In the genomic region with DNA sequence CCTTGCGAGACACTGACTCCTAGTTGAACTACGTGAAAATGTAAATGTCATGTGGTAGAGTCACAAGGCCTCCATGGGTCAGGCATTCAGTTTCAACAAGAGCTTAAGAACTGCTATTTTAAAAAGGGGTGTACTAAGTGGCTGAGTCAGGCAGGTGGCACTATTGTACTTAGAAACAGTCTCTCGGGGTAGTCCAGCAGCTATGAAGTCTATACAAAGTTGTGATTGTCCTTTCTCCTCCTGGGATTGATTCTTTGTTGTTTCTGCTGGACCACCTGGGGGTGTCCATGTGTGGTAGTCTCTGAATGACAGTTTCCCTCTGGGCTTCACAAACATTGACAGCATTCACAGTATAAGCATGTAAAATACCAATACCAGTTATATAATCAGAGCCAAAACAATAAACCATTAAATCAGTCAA, we compare ENCODE assay signal across 8 cellular contexts. TPM values are rescaled to one million over a fixed set of nuclear protein-coding genes. Genes with fewer than 3 reads are reported as not detected.
DNase-seq lines count a peak whose midpoint lies in the region; ATAC-seq and TF ChIP-seq lines count a peak whose summit lies in the region.

No MANE protein-coding gene starts in this region.

- H3K27ac ChIP-seq in parathyroid adenoma = no peak overlapping the region
- H3K27ac ChIP-seq in coronary artery = no peak overlapping the region

- TF ChIP-seq CTCF in NB4 (IDR thresholded peaks at IDR 0.05; ENCODE audit: low read depth, low read length) (peak; percentile 55), fibroblast of the aortic adventitia (IDR thresholded peaks at IDR 0.05; ENCODE audit: insufficient read depth, low read length) (peak; percentile 71), parathyroid adenoma (IDR thresholded peaks at IDR 0.05) (peak; percentile 46), coronary artery (IDR thresholded peaks at IDR 0.05) (no peak)

- H3K36me3 ChIP-seq in parathyroid adenoma (ENCODE audit: control insufficient read depth, insufficient read depth, low read length) = no peaks in the 10 kb centered on the region

- peak; percentile 95 for ATAC-seq in GM18498 (IDR thresholded peaks at IDR 0.05; ENCODE audit: unreplicated experiment)
- peak; percentile 97 for ATAC-seq in HG02759 (IDR thresholded peaks at IDR 0.05; ENCODE audit: unreplicated experiment)

- no peak overlapping the region for H2AFZ ChIP-seq in parathyroid adenoma

- peak; percentile 57 for DNase-seq in AG08395 (ENCODE audit: low spot score)
- DNase-seq in NB4 (ENCODE audit: low read depth) = peak; percentile 70
- peak; percentile 20 to 72 for DNase-seq in SW 1271 (lab: John Stamatoyannopoulos, UW)
- DNase-seq in fibroblast of the aortic adventitia (ENCODE audit: low read depth) = peak; percentile 83
- DNase-seq in coronary artery (ENCODE audit: low spot score) = no peak

- no peak overlapping the region for H3K9ac ChIP-seq in parathyroid adenoma

- H3K4me3 ChIP-seq in NB4 (ENCODE audit: low read depth, low read length) = no peak overlapping the region
- no peak overlapping the region for H3K4me3 ChIP-seq in fibroblast of the aortic adventitia (ENCODE audit: low read depth, low read length)
- H3K4me3 ChIP-seq in parathyroid adenoma (ENCODE audit: low read depth, low read length) = no peak overlapping the region
- H3K4me3 ChIP-seq in coronary artery = no peak overlapping the region

- no peaks in the 10 kb centered on the region for H3K9me3 ChIP-seq in parathyroid adenoma (ENCODE audit: control insufficient read depth, low read length)

- H3K27me3 ChIP-seq in parathyroid adenoma (ENCODE audit: control insufficient read depth, insufficient read depth, low read length) = no peaks in the 10 kb centered on the region

- H3K4me1 ChIP-seq in parathyroid adenoma = no peaks in the 10 kb centered on the region

- no peak overlapping the region for H3K4me2 ChIP-seq in parathyroid adenoma (ENCODE audit: low read length)

- H3K79me2 ChIP-seq in parathyroid adenoma = no peaks in the 10 kb centered on the region

- TF ChIP-seq POLR2A in NB4 (IDR thresholded peaks at IDR 0.05; ENCODE audit: extremely low read depth, insufficient read length) = no peak

RNA-seq across cellular contexts. Expression of a gene that starts 33.0 kb away (rescaled TPM):
- total RNA-seq in fibroblast of the aortic adventitia (ENCODE audit: low replicate concordance) = 27.2 and 67.3 TPM in 2 replicates
